10 cellular contexts compared by ENCODE assay signal in the genomic region with DNA sequence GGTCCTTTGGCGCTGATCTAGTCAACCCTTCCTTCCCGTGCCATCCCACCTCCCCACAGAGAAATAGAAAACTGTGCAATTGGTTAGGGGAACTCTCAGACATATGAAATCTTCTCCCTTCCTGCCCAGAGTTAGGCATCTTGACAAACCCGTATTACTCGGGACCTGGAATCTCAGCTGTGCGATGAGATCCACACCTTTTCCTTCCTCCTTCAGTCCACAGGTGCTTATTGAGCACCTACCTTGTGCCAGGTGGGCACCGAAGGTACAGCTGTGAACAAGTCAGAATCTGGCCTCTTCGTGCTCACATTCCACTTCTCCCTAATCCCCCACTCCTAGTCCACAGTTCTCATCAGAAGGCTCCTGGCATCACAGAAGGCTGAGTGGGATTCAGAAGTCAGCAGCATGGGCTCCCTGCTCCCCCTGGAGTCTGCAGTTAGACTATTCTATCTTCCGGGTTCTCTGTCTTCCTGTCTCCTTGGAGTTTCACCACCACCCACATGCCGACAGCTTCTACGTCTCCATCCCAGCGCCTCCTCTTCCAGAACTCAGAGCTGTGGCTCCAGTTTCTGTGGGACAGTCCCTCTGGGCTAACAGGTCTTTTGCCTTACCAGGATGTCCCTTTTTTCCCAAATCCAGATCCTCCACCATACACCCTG. TPM values are rescaled to one million over a fixed set of nuclear protein-coding genes. Genes with fewer than 3 reads are reported as not detected.
DNase-seq lines count a peak whose midpoint lies in the region; ATAC-seq and TF ChIP-seq lines count a peak whose summit lies in the region.
"Had no signal": no experiment of that assay in that cellular context is flagged by ENCODE, and none has a peak within 500 bp of the region (broad histone marks: within the 10 kb centered on the region; RNA-seq: fewer than 3 reads in every experiment).

No MANE protein-coding gene starts in this region.

- H3K4me1 Mint-ChIP-seq in activated T-cell treated with anti-CD3 and anti-CD28 coated beads, Interleukin-2, amount 50 U/mL, for 72 hours (ENCODE audit: low read depth) = peaks cover 35% of the 10 kb centered on the region

- H3K4me3 ChIP-seq in AG09309 (ENCODE audit: control insufficient read depth, low read depth, low read length) (no peak overlapping the region), DOHH2 (ENCODE audit: low read length) (no peak overlapping the region), Panc1 (ENCODE audit: low read depth in 2 of 2, low read length in 2 of 2) (no peak overlapping the region), fibroblast of the aortic adventitia (ENCODE audit: low read depth, low read length) (no peak overlapping the region)
- H3K4me3 ChIP-seq: skin epidermis had no signal

- no peak overlapping the region for H3K4me2 ChIP-seq in DOHH2 (ENCODE audit: low read length)

- H3K27ac ChIP-seq in DOHH2 (ENCODE audit: low read depth, low read length) (no peak overlapping the region), Panc1 (ENCODE audit: low read length) (no peak overlapping the region)

- H3K27me3 Mint-ChIP-seq in activated T-cell treated with anti-CD3 and anti-CD28 coated beads, Interleukin-2, amount 50 U/mL, for 72 hours (ENCODE audit: low read depth) = peaks cover 59% of the 10 kb centered on the region

- DNase-seq in AG09309 (ENCODE audit: low read depth) (no peak), Panc1 (ENCODE audit: low read depth, low spot score) (no peak), fibroblast of the aortic adventitia (ENCODE audit: low read depth) (peak; percentile 36)
- DNase-seq in activated effector memory CD4-positive, alpha-beta T cell treated with anti-CD3 and anti-CD28 coated beads, Interleukin-2, amount 50 U/mL, for 16 hours = no peak
- DNase-seq in activated T-cell treated with anti-CD3 and anti-CD28 coated beads, Interleukin-2, amount 50 U/mL, for 72 hours = no peak

- H3K9me3 ChIP-seq in DOHH2 (ENCODE audit: control insufficient read depth, insufficient read depth, low read length) = no peaks in the 10 kb centered on the region
- H3K9me3 ChIP-seq in Panc1 (ENCODE audit: control insufficient read depth, insufficient read depth, low read depth, low read length) = no peaks in the 10 kb centered on the region

- in situ Hi-C loops in Panc1 (cut with HindIII; ENCODE audit: low pct_unique_long_range_greater_than_20kb, low sequenced_read_pairs) = no loop called here

- H4K20me1 ChIP-seq in DOHH2 (ENCODE audit: control insufficient read depth, insufficient read depth, low read depth, low read length) = no peaks in the 10 kb centered on the region

- H3K27me3 ChIP-seq in DOHH2 (ENCODE audit: control insufficient read depth, low read length) = peaks cover 66% of the 10 kb centered on the region
- no peaks in the 10 kb centered on the region for H3K27me3 ChIP-seq in Panc1 (ENCODE audit: control insufficient read depth, insufficient read depth, low read length)

- TF ChIP-seq CTCF in AG09309 (IDR thresholded peaks at IDR 0.05; ENCODE audit: control insufficient read depth, insufficient read depth, low read depth, low read length, missing control alignments) (peak; percentile 41), DOHH2 (IDR thresholded peaks at IDR 0.05; ENCODE audit: low read depth, low read length, poor library complexity, severe bottlenecking) (peak; percentile 54), Panc1 (IDR thresholded peaks at IDR 0.05) (peak; percentile 69), fibroblast of the aortic adventitia (IDR thresholded peaks at IDR 0.05; ENCODE audit: insufficient read depth, low read length) (peak; percentile 36)

- peak; percentile 53 for ATAC-seq in Panc1
- ATAC-seq in HG02798 (IDR thresholded peaks at IDR 0.05; ENCODE audit: poor library complexity, unreplicated experiment) = no peak
- ATAC-seq in activated T-cell treated with anti-CD3 and anti-CD28 coated beads, Interleukin-2, amount 50 U/mL, for 72 hours (replicated peaks in 1 of 2) = no peak
- ATAC-seq in HG02973 (IDR thresholded peaks at IDR 0.05; ENCODE audit: unreplicated experiment) = no peak

- H3K4me1 ChIP-seq in DOHH2 (ENCODE audit: control insufficient read depth, low read length) = no peaks in the 10 kb centered on the region
- 0 out of 2 replicates have a peak, but pooled peaks cover 2% of the 10 kb centered on the region for H3K4me1 ChIP-seq in Panc1 (ENCODE audit: control insufficient read depth, insufficient read depth, low read length)

- H3K9me3 Mint-ChIP-seq in activated T-cell treated with anti-CD3 and anti-CD28 coated beads, Interleukin-2, amount 50 U/mL, for 72 hours = no peaks in the 10 kb centered on the region
- H3K9me3 Mint-ChIP-seq: dendritic cell treated with granulocyte-macrophage colony-stimulating factor and Interleukin-4, amounts not matched to agents 40 ng/mL and 50 ng/mL, for 4 days had no signal

- POLR2A ChIA-PET in Panc1 (lab: Charles Lee) = no interaction called here

- no peaks in the 10 kb centered on the region for H3K79me2 ChIP-seq in DOHH2 (ENCODE audit: control insufficient read depth, low read length)

- H3K36me3 Mint-ChIP-seq in activated T-cell treated with anti-CD3 and anti-CD28 coated beads, Interleukin-2, amount 50 U/mL, for 72 hours (ENCODE audit: insufficient read depth in 2 of 2) = no peaks in the 10 kb centered on the region

- no peaks in the 10 kb centered on the region for H3F3A ChIP-seq in DOHH2 (ENCODE audit: control insufficient read depth, insufficient read depth)

- CTCF ChIA-PET in Panc1 (lab: Charles Lee) = interaction anchor here (0.9 to 5.0 kb wide), 5 partner anchors 15 to 81 kb away, joined by 4 to 34 read pairs (median 6); no protein-coding TSS in a partner anchor

- no peak overlapping the region for H3K27ac Mint-ChIP-seq in activated T-cell treated with anti-CD3 and anti-CD28 coated beads, Interleukin-2, amount 50 U/mL, for 72 hours
- H3K27ac Mint-ChIP-seq: dendritic cell treated with granulocyte-macrophage colony-stimulating factor and Interleukin-4, amounts not matched to agents 40 ng/mL and 50 ng/mL, for 4 days had no signal

- no peaks in the 10 kb centered on the region for H3K36me3 ChIP-seq in DOHH2 (ENCODE audit: control insufficient read depth, low read length)
- no peaks in the 10 kb centered on the region for H3K36me3 ChIP-seq in Panc1 (ENCODE audit: control insufficient read depth, insufficient read depth, low read length)

- H3K4me3 Mint-ChIP-seq in activated T-cell treated with anti-CD3 and anti-CD28 coated beads, Interleukin-2, amount 50 U/mL, for 72 hours = peak overlapping the region in 1 of 2 donors; percentile 18
- H3K4me3 Mint-ChIP-seq: dendritic cell treated with granulocyte-macrophage colony-stimulating factor and Interleukin-4, amounts not matched to agents 40 ng/mL and 50 ng/mL, for 4 days had no signal

- intact Hi-C loops in Panc1 (cut with micrococcal nuclease; ENCODE audit: unreplicated experiment) = loop anchor here (1.0 kb wide), 3 partner anchors 51 to 122 kb away; no protein-coding TSS in a partner anchor

- no TSS peak for BruUV-seq in Panc1 (replicated peaks; lab: Mats Ljungman, UMichigan)

- no peaks in the 10 kb centered on the region for H3K9me2 ChIP-seq in DOHH2 (replicated peaks; ENCODE audit: control insufficient read depth, low read length)

RNA-seq across cellular contexts. Expression of a gene that starts 23.0 kb away (rescaled TPM):
- total RNA-seq in Panc1 (2021; ENCODE audit: unreplicated experiment) (not detected), fibroblast of the aortic adventitia (ENCODE audit: low replicate concordance) (not detected in 2 replicates)
- polyA plus RNA-seq in Panc1 (2012; ENCODE audit: insufficient read length) = not detected
- total RNA-seq in activated T-cell treated with anti-CD3 and anti-CD28 coated beads, Interleukin-2, amount 50 U/mL, for 72 hours = not detected

RNA-seq across cellular contexts. Expression of a gene that starts 38.8 kb away (rescaled TPM):
- total RNA-seq in Panc1 (2021; ENCODE audit: unreplicated experiment) = 0.05 TPM
- 0.15 TPM for polyA plus RNA-seq in Panc1 (2012; ENCODE audit: insufficient read length)
- not detected in 2 replicates for total RNA-seq in fibroblast of the aortic adventitia (ENCODE audit: low replicate concordance)
- under 1 TPM in 1 of 2 donors, not detected in 1; 0.37 TPM for total RNA-seq in activated T-cell treated with anti-CD3 and anti-CD28 coated beads, Interleukin-2, amount 50 U/mL, for 72 hours
